In genomic region chr2:38666578-38666926, GRCh38 we compare ENCODE assay signal across 8 cellular contexts. TPM values are rescaled to one million over a fixed set of nuclear protein-coding genes. Genes with fewer than 3 reads are reported as not detected.
DNase-seq lines count a peak whose midpoint lies in the region; ATAC-seq and TF ChIP-seq lines count a peak whose summit lies in the region.

No MANE protein-coding gene starts in this region.

- H2BK15ac ChIP-seq in mesenchymal stem cell (ENCODE audit: low read depth, poor library complexity, severe bottlenecking) = no peak overlapping the region

- H3K27ac ChIP-seq in A673 (ENCODE audit: low read depth, low read length, poor library complexity, severe bottlenecking) (no peak overlapping the region), coronary artery (peak overlapping the region; percentile 17 to 85), mesenchymal stem cell (ENCODE audit: low read length, poor library complexity, severe bottlenecking) (no peak overlapping the region)

- CTCF ChIA-PET in A673 (lab: Charles Lee) = no interaction called here

- POLR2A ChIA-PET in A673 (lab: Charles Lee; ENCODE audit: low non-redundant PET) = interaction anchor here (0.6 kb wide), 1 partner anchor 65 kb away, joined by 3 read pairs; no protein-coding TSS in a partner anchor

- no peak overlapping the region for H3K4ac ChIP-seq in mesenchymal stem cell (ENCODE audit: low read depth in 1 of 2, low read length in 2 of 2)

- no peak overlapping the region for H2BK12ac ChIP-seq in mesenchymal stem cell (ENCODE audit: low read length in 2 of 2)

- H3K4me1 ChIP-seq in A673 (ENCODE audit: insufficient read depth, low read length, poor library complexity, severe bottlenecking) = no peaks in the 10 kb centered on the region
- H3K4me1 ChIP-seq in mesenchymal stem cell (ENCODE audit: control insufficient read depth, insufficient read depth, low read depth, low read length) = peaks cover 3% of the 10 kb centered on the region

- no TSS peak for BruUV-seq in A673 (replicated peaks; lab: Mats Ljungman, UMichigan)

- H4K91ac ChIP-seq in mesenchymal stem cell (ENCODE audit: low read length) = no peak overlapping the region

- no peaks in the 10 kb centered on the region for H3K36me3 ChIP-seq in A673 (ENCODE audit: insufficient read depth, low read length, poor library complexity, severe bottlenecking)
- H3K36me3 ChIP-seq in mesenchymal stem cell (ENCODE audit: control insufficient read depth in 1 of 2, insufficient read depth in 2 of 2, low read depth in 1 of 2, low read length in 2 of 2) = no peaks in the 10 kb centered on the region

- TF ChIP-seq CTCF in A673 (conservative IDR thresholded peaks at IDR 0.05; ENCODE audit: low read depth, low read length) (no peak), coronary artery (IDR thresholded peaks at IDR 0.05) (no peak)

- H3K4me2 ChIP-seq in mesenchymal stem cell (ENCODE audit: low read length, poor library complexity, severe bottlenecking) = peak overlapping the region; percentile 95

- intact Hi-C loops in A673 (cut with micrococcal nuclease; ENCODE audit: unreplicated experiment) = no loop called here

- no peak overlapping the region for H4K8ac ChIP-seq in mesenchymal stem cell (ENCODE audit: low read length)

- no peak overlapping the region for H3K14ac ChIP-seq in mesenchymal stem cell (ENCODE audit: low read length in 2 of 2)

- H3K18ac ChIP-seq in mesenchymal stem cell (ENCODE audit: low read depth in 1 of 2, low read length in 2 of 2) = peak overlapping the region in 1 of 2 experiments; percentile 34

- H3K9ac ChIP-seq in mesenchymal stem cell (ENCODE audit: low read length) = peak overlapping the region; percentile 84

- H3K27me3 ChIP-seq in A673 (replicated peaks; ENCODE audit: insufficient read depth, low read depth, low read length, poor library complexity) = no peaks in the 10 kb centered on the region
- no peaks in the 10 kb centered on the region for H3K27me3 ChIP-seq in mesenchymal stem cell (ENCODE audit: control insufficient read depth in 1 of 2, insufficient read depth in 1 of 2, low read length in 2 of 2)

- H3K4me3 ChIP-seq in A673 (ENCODE audit: low read depth, low read length, poor library complexity, severe bottlenecking) = peak overlapping the region; percentile 50
- H3K4me3 ChIP-seq in coronary artery = peak overlapping the region; percentile 82
- H3K4me3 ChIP-seq in mesenchymal stem cell (ENCODE audit: insufficient read depth in 1 of 2, low read depth in 1 of 2, low read length in 2 of 2) = peak overlapping the region; percentile 55 to 86

- 8% methylated on average over 3 of the region's 3 CpGs for WGBS in mesenchymal stem cell

- H3K79me1 ChIP-seq in mesenchymal stem cell (replicated peaks; ENCODE audit: low read length, poor library complexity, severe bottlenecking) = peaks cover 3% of the 10 kb centered on the region

- no peaks in the 10 kb centered on the region for H3K9me3 ChIP-seq in A673 (ENCODE audit: low read depth, low read length, poor library complexity, severe bottlenecking)
- no peaks in the 10 kb centered on the region for H3K9me3 ChIP-seq in mesenchymal stem cell (ENCODE audit: control insufficient read depth, low read length)

- H2BK120ac ChIP-seq in mesenchymal stem cell (ENCODE audit: low read depth, low read length) = no peak overlapping the region

- no peak overlapping the region for H2BK5ac ChIP-seq in mesenchymal stem cell (ENCODE audit: low read depth, low read length, poor library complexity, severe bottlenecking)

- no peak overlapping the region for H2AK5ac ChIP-seq in mesenchymal stem cell (ENCODE audit: low read length, severe bottlenecking)

- H3K23ac ChIP-seq in mesenchymal stem cell (ENCODE audit: low read length in 2 of 2) = no peak overlapping the region

- peak; percentile 35 for ATAC-seq in GM19455 (IDR thresholded peaks at IDR 0.05; ENCODE audit: unreplicated experiment)

- peak overlapping the region; percentile 46 for H2AFZ ChIP-seq in mesenchymal stem cell (ENCODE audit: low read depth, low read length)

- DNase-seq in A673 (ENCODE audit: low spot score) (no peak), NOMO-1 (lab: John Stamatoyannopoulos, UW; ENCODE audit: unreplicated experiment in 2 of 2) (peak; percentile 43 to 74), coronary artery (ENCODE audit: low spot score) (no peak), mesenchymal stem cell (peak; percentile 36), ureter (ENCODE audit: low spot score) (peak; percentile 49), NCI-H69 (lab: John Stamatoyannopoulos, UW) (no peak), DMS153 treated with DMSO at 0.1 percent for 48 hours (lab: John Stamatoyannopoulos, UW; ENCODE audit: unreplicated experiment) (no peak)

RNA-seq across cellular contexts. Expression of gene GALM, which starts 0.6 kb away (rescaled TPM):
- total RNA-seq in A673 (2021) (6.6 and 8.7 TPM in 2 replicates), ureter (12.7 TPM)
- 10.1 TPM for polyA plus RNA-seq in mesenchymal stem cell (2013, experiment 1 of 2)
- 10.3 TPM for polyA plus RNA-seq in mesenchymal stem cell (2013, experiment 2 of 2)

Comparison
In these comparisons a context has a peak if more than half of its experiments do, and no peak if none do; other contexts are left out.
1. DNase-seq: peak in NOMO-1 (2 of 2), mesenchymal stem cell (single experiment) and ureter (single experiment); none in A673 (single experiment), coronary artery (single experiment), NCI-H69 (single experiment) and DMS153 treated with DMSO at 0.1 percent for 48 hours (single experiment).
2. H3K27ac ChIP-seq: peak in coronary artery (2 of 2); none in A673 (single experiment) and mesenchymal stem cell (single experiment).
3. Peak in every context shown above with its lines, with median percentiles within 50 percentile points of each other: H3K4me3 ChIP-seq.